19 cellular contexts compared by ENCODE assay signal in genomic region chr4:22471419-22471818, GRCh38.
"Had no signal": no experiment of that assay in that cellular context is flagged by ENCODE, and none has a peak within 500 bp of the region (broad histone marks: within the 10 kb centered on the region; RNA-seq: fewer than 3 reads in every experiment).

No MANE protein-coding gene starts in this region.

- H3K4me3 Mint-ChIP-seq: naive thymus-derived CD4-positive, alpha-beta T cell; neural progenitor cell; stimulated activated naive B cell treated with anti-CD40 and anti-IgM and Interleukin-4, amounts not matched to agents 10 μg/mL and 1 μg/mL and 100 μg/mL, for 72 hours had no signal

- H3K4me3 ChIP-seq: adrenal gland, left lung, neural progenitor cell, ovary, thoracic aorta, upper lobe of right lung had no signal

- H3K36me3 ChIP-seq: adrenal gland, left lung, ovary, thoracic aorta, upper lobe of right lung had no signal

- H3K27me3 ChIP-seq: adrenal gland, left lung, neural progenitor cell, ovary, upper lobe of right lung had no signal

- H3K9me3 ChIP-seq: adrenal gland, left lung, ovary, thoracic aorta, upper lobe of right lung had no signal

- H3K36me3 Mint-ChIP-seq: stimulated activated naive B cell treated with anti-CD40 and anti-IgM and Interleukin-4, amounts not matched to agents 10 μg/mL and 1 μg/mL and 100 μg/mL, for 72 hours had no signal

- H3K27me3 Mint-ChIP-seq: naive thymus-derived CD4-positive, alpha-beta T cell; stimulated activated naive B cell treated with anti-CD40 and anti-IgM and Interleukin-4, amounts not matched to agents 10 μg/mL and 1 μg/mL and 100 μg/mL, for 72 hours had no signal

- H2AFZ ChIP-seq: neural progenitor cell had no signal

- H3K27ac ChIP-seq: adrenal gland, left lung, neural progenitor cell, ovary, thoracic aorta, upper lobe of right lung, VCaP had no signal

- H3K9me3 Mint-ChIP-seq: stimulated activated naive B cell treated with anti-CD40 and anti-IgM and Interleukin-4, amounts not matched to agents 10 μg/mL and 1 μg/mL and 100 μg/mL, for 72 hours had no signal

- H3K27ac Mint-ChIP-seq: naive thymus-derived CD4-positive, alpha-beta T cell; neural progenitor cell; stimulated activated naive B cell treated with anti-CD40 and anti-IgM and Interleukin-4, amounts not matched to agents 10 μg/mL and 1 μg/mL and 100 μg/mL, for 72 hours had no signal

- H3K4me1 Mint-ChIP-seq: neural progenitor cell; stimulated activated naive B cell treated with anti-CD40 and anti-IgM and Interleukin-4, amounts not matched to agents 10 μg/mL and 1 μg/mL and 100 μg/mL, for 72 hours had no signal

- ATAC-seq: activated naive CD4-positive, alpha-beta T cell treated with anti-CD3 and anti-CD28 coated beads, Interleukin-2, amount 50 U/mL, for 72 hours; left lung; naive thymus-derived CD4-positive, alpha-beta T cell; stimulated activated naive B cell treated with anti-CD40 and anti-IgM and Interleukin-4, amounts not matched to agents 10 μg/mL and 1 μg/mL and 100 μg/mL, for 72 hours; upper lobe of right lung had no signal

- DNase-seq: activated CD4-positive, alpha-beta T cell treated with anti-CD3 and anti-CD28 coated beads for 1 hour; activated CD8-positive, alpha-beta memory T cell treated with anti-CD3 and anti-CD28 coated beads for 24 hours; activated CD8-positive, alpha-beta memory T cell treated with anti-CD3 and anti-CD28 coated beads, Interleukin-2, amount 50 U/mL, for 48 hours; activated gamma-delta T cell; adrenal gland; effector memory CD4-positive, alpha-beta T cell; kidney; left lung; naive thymus-derived CD4-positive, alpha-beta T cell; ovary; stimulated activated naive B cell treated with anti-CD40 and anti-IgM and Interleukin-4, amounts not matched to agents 10 μg/mL and 1 μg/mL and 100 μg/mL, for 72 hours; SW 1271; T-helper 2 cell; upper lobe of right lung had no signal

- H3K4me2 ChIP-seq: neural progenitor cell had no signal

- FAIRE-seq: astrocyte, kidney had no signal

- H3K9ac ChIP-seq: neural progenitor cell had no signal

- H3K4me1 ChIP-seq: left lung, neural progenitor cell, upper lobe of right lung had no signal
